In the genomic region with DNA sequence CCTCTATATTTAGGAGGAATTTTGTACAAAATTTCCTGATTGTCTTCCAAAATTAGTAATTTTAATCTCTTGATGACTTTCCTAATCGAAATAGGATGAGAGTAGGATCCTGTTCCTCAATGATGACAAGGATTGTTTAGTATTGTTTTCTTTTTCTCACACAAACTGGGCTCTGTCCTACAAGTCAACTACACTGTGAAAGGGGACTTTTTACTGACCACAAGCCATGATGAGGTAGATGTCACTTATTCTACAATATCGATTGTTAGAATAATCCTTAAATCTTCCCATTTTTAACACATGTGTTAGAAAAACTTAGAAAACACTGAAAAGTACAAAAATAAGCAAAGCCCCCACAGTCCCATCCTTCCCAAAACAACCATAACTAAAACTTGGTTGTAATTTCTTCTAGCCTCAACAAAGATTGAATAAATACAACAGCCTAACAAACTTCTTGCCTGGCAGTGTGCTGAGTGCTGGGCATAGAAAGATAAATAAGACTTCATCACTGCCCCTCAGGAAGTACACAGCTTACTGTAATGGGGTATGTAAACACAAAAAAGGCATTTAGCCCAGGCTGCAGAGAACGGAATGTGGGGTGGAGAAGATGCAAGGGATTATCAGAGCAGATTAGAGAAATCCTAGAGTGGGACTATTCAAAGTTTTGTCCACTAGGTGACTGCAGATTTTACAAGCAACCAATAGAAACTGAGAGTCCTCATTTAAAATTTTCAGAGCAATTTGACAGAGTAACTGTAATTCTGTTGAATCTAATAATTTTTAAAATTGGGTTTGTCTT, we compare ENCODE assay signal across 9 cellular contexts. TPM values are rescaled to one million over a fixed set of nuclear protein-coding genes. Genes with fewer than 3 reads are reported as not detected.
A peak's percentile ranks its signal among the peaks of the same experiment; 100 is the strongest.
DNase-seq lines count a peak whose midpoint lies in the region; ATAC-seq and TF ChIP-seq lines count a peak whose summit lies in the region.
"Had no signal": no experiment of that assay in that cellular context is flagged by ENCODE, and none has a peak within 500 bp of the region (broad histone marks: within the 10 kb centered on the region; RNA-seq: fewer than 3 reads in every experiment).

No MANE protein-coding gene starts in this region.

- BruUV-seq in Panc1 (replicated peaks; lab: Mats Ljungman, UMichigan) = no TSS peak

- H3K4me3 Mint-ChIP-seq in GM23338 = no peak overlapping the region

- no peak overlapping the region for H3K4me2 ChIP-seq in GM23338

- DNase-seq in GM23338 (ENCODE audit: low spot score) (no peak), Panc1 (ENCODE audit: low read depth, low spot score) (no peak), fibroblast of the aortic adventitia (ENCODE audit: low read depth) (peak; percentile 42), thoracic aorta (ENCODE audit: low spot score) (no peak), HPDE6-E6E7 (ENCODE audit: extremely low spot score) (no peak), NCI-H345 treated with DMSO at 0.1 percent for 48 hours (lab: John Stamatoyannopoulos, UW; ENCODE audit: unreplicated experiment) (no peak), SHP77 treated with DMSO at 0.1 percent for 48 hours (lab: John Stamatoyannopoulos, UW) (no peak)
- no peak for DNase-seq in activated CD4-positive, alpha-beta T cell treated with anti-CD3 and anti-CD28 coated beads, Interleukin-2, amount 50 U/mL, for 48 hours
- DNase-seq: stimulated activated CD4-positive, alpha-beta T cell treated with anti-CD3 and anti-CD28 coated beads, Interleukin-12 subunit alpha, Interleukin-12 subunit beta, amount 100 ng/mL, for 4 hours had no signal

- H3K4me1 Mint-ChIP-seq in GM23338 = peaks cover 46% of the 10 kb centered on the region

- H3K9me3 ChIP-seq in Panc1 (ENCODE audit: control insufficient read depth, insufficient read depth, low read depth, low read length) = no peaks in the 10 kb centered on the region
- no peaks in the 10 kb centered on the region for H3K9me3 ChIP-seq in thoracic aorta

- POLR2A ChIA-PET in Panc1 (lab: Charles Lee) = interaction anchor here (0.5 to 1.7 kb wide), 3 partner anchors 34 to 36 kb away, joined by 3 to 8 read pairs (median 4); a partner anchor contains a TSS

- ATAC-seq in GM23338 (peak; percentile 25; the same call in 2 of the 3 replicates), Panc1 (peak; percentile 38), thoracic aorta (ENCODE audit: insufficient number of reproducible peaks, low FRiP score, low read depth) (no peak)

- H4K20me1 ChIP-seq in GM23338 (replicated peaks; ENCODE audit: insufficient read depth) = no peaks in the 10 kb centered on the region

- intact Hi-C loops in Panc1 (cut with micrococcal nuclease; ENCODE audit: unreplicated experiment) = loop anchor here (2.0 kb wide), 1 partner anchor 42 kb away; no protein-coding TSS in a partner anchor

- peak overlapping the region; percentile 0; the same call in 1 of the 2 replicates for H3K27ac Mint-ChIP-seq in GM23338

- peaks cover 19% of the 10 kb centered on the region for H3K4me1 ChIP-seq in GM23338 (ENCODE audit: insufficient read depth)
- peaks cover 67% of the 10 kb centered on the region for H3K4me1 ChIP-seq in Panc1 (ENCODE audit: control insufficient read depth, insufficient read depth, low read length)
- H3K4me1 ChIP-seq in thoracic aorta (ENCODE audit: control insufficient read depth in 1 of 2, low read depth in 2 of 2) = peaks cover 16 to 22% of the 10 kb centered on the region in 2 donors

- H3K4me3 ChIP-seq in GM23338 (no peak overlapping the region), Panc1 (ENCODE audit: low read depth in 2 of 2, low read length in 2 of 2) (peak overlapping the region; percentile 39 to 62; a peak in 3 of 4 replicates), fibroblast of the aortic adventitia (ENCODE audit: low read depth, low read length) (no peak overlapping the region), thoracic aorta (peak overlapping the region; percentile 33)

- H3K27ac ChIP-seq in GM23338 (ENCODE audit: low read depth) (peak overlapping the region; percentile 1; the same call in 1 of the 2 replicates), Panc1 (ENCODE audit: low read length) (peak overlapping the region; percentile 100), thoracic aorta (peak overlapping the region; percentile 29 to 74)

- no peaks in the 10 kb centered on the region for H3F3A ChIP-seq in GM23338 (replicated peaks; ENCODE audit: low read depth)

- H3K27me3 ChIP-seq in GM23338 (ENCODE audit: insufficient read depth) (no peaks in the 10 kb centered on the region), Panc1 (ENCODE audit: control insufficient read depth, insufficient read depth, low read length) (no peaks in the 10 kb centered on the region), thoracic aorta (replicated peaks; ENCODE audit: insufficient read depth) (no peaks in the 10 kb centered on the region)

- H3K9me2 ChIP-seq in GM23338 (ENCODE audit: insufficient read depth) = no peaks in the 10 kb centered on the region

- no peaks in the 10 kb centered on the region for H3K79me2 ChIP-seq in GM23338 (replicated peaks; ENCODE audit: insufficient read depth)

- CTCF ChIA-PET in Panc1 (lab: Charles Lee) = interaction anchor here (0.7 to 1.1 kb wide), 3 partner anchors 11 to 125 kb away, joined by 3 to 4 read pairs (median 3); no protein-coding TSS in a partner anchor

- H3K27me3 Mint-ChIP-seq in GM23338 (ENCODE audit: insufficient read depth, low read depth, poor library complexity) = no peaks in the 10 kb centered on the region

- in situ Hi-C loops in Panc1 (cut with HindIII; ENCODE audit: low pct_unique_long_range_greater_than_20kb, low sequenced_read_pairs) = no loop called here

- no peak overlapping the region for H2AFZ ChIP-seq in GM23338

- H3K36me3 Mint-ChIP-seq in GM23338 (ENCODE audit: low read depth) = no peaks in the 10 kb centered on the region

- H3K36me3 ChIP-seq in GM23338 (ENCODE audit: insufficient read depth) = no peaks in the 10 kb centered on the region
- no peaks in the 10 kb centered on the region for H3K36me3 ChIP-seq in Panc1 (ENCODE audit: control insufficient read depth, insufficient read depth, low read length)
- no peaks in the 10 kb centered on the region for H3K36me3 ChIP-seq in thoracic aorta

- H3K9me3 Mint-ChIP-seq in GM23338 = no peaks in the 10 kb centered on the region

- TF ChIP-seq CTCF in GM23338 (conservative IDR thresholded peaks at IDR 0.05; ENCODE audit: low read depth in 2 of 2) (peak in 1 of 2 experiments; percentile 23; a peak in 1 of 4 replicates), Panc1 (IDR thresholded peaks at IDR 0.05) (peak; percentile 55), fibroblast of the aortic adventitia (IDR thresholded peaks at IDR 0.05; ENCODE audit: insufficient read depth, low read length) (peak; percentile 43), thoracic aorta (IDR thresholded peaks at IDR 0.05) (peak; percentile 21)

TF ChIP-seq in GM23338, 12 proteins besides CTCF, POLR2A, EP300 and RAD21 (continues in another document):
- no peak for TF ChIP-seq STAT1 (IDR thresholded peaks at IDR 0.05; ENCODE audit: unreplicated experiment)

RNA-seq across cellular contexts. Expression of a gene that starts 35.6 kb away (rescaled TPM):
- 18.6 and 23.3 TPM in 2 replicates for total RNA-seq in GM23338 (2014; rRNA removed; shearing (Covaris generic))
- polyA plus RNA-seq in GM23338 (2016; fragmentation: Nextera tagmentation; extraction: Ambion mirVana) = 33.8 and 34.2 TPM in 2 replicates
- total RNA-seq in Panc1 (2021; ENCODE audit: unreplicated experiment) = 43.1 TPM
- 16.4 TPM for polyA plus RNA-seq in Panc1 (2012; ENCODE audit: insufficient read length)
- total RNA-seq in fibroblast of the aortic adventitia (ENCODE audit: low replicate concordance) = 10.3 and 15.4 TPM in 2 replicates
- 10 to 100 TPM; 22.2 to 35.8 TPM for total RNA-seq in thoracic aorta

Comparison
In these comparisons a context has a peak if more than half of its experiments do, and no peak if none do; other contexts are left out.
1. H3K27ac ChIP-seq: peak in every context shown above with its lines; median percentile 100 in Panc1; 52 in thoracic aorta; 1 in GM23338.
2. H3K4me3 ChIP-seq: peak in Panc1 (2 of 2) and thoracic aorta (single experiment); none in GM23338 (single experiment) and fibroblast of the aortic adventitia (single experiment).